Comparison of ENCODE assay signal across 21 cellular contexts in genomic region chr1:84181350-84182005, GRCh38. TPM values are rescaled to one million over a fixed set of nuclear protein-coding genes. Genes with fewer than 3 reads are reported as not detected.
A peak's percentile ranks its signal among the peaks of the same experiment; 100 is the strongest.
DNase-seq lines count a peak whose midpoint lies in the region; ATAC-seq and TF ChIP-seq lines count a peak whose summit lies in the region.
"Had no signal": no experiment of that assay in that cellular context is flagged by ENCODE, and none has a peak within 500 bp of the region (broad histone marks: within the 10 kb centered on the region; RNA-seq: fewer than 3 reads in every experiment).

No MANE protein-coding gene starts in this region.

- H3K27me3 ChIP-seq in osteoblast (ENCODE audit: insufficient read depth, low read length) = no peaks in the 10 kb centered on the region
- no peaks in the 10 kb centered on the region for H3K27me3 ChIP-seq in testis
- H3K27me3 ChIP-seq: SJSA1 had no signal

- peaks cover 2% of the 10 kb centered on the region for H3K9me3 Mint-ChIP-seq in stimulated activated naive CD8-positive, alpha-beta T cell treated with anti-CD3 and anti-CD28 coated beads, Interleukin-15, Interleukin-2, amounts not matched to agents 100 ng/mL and 50 ng/mL, for 24 hours

- no peak for TF ChIP-seq POLR2A in testis (IDR thresholded peaks at IDR 0.05)

- H3K36me3 ChIP-seq in osteoblast (ENCODE audit: insufficient read depth, low read length) (no peaks in the 10 kb centered on the region), testis (ENCODE audit: low read depth, missing control alignments) (no peaks in the 10 kb centered on the region)

- H3K4me3 Mint-ChIP-seq in stimulated activated naive CD8-positive, alpha-beta T cell treated with anti-CD3 and anti-CD28 coated beads, Interleukin-15, Interleukin-2, amounts not matched to agents 100 ng/mL and 50 ng/mL, for 24 hours = no peak overlapping the region

- TF ChIP-seq CTCF in osteoblast (IDR thresholded peaks at IDR 0.05; ENCODE audit: extremely low read depth, low read depth, low read length) (no peak), testis (IDR thresholded peaks at IDR 0.05) (no peak)

- H3K4me3 ChIP-seq in osteoblast (ENCODE audit: insufficient read depth, low read length) = no peak overlapping the region
- H3K4me3 ChIP-seq in testis = no peak overlapping the region
- H3K4me3 ChIP-seq: SJSA1 had no signal

- peak overlapping the region; percentile 26 for H3K27ac Mint-ChIP-seq in stimulated activated naive CD8-positive, alpha-beta T cell treated with anti-CD3 and anti-CD28 coated beads, Interleukin-15, Interleukin-2, amounts not matched to agents 100 ng/mL and 50 ng/mL, for 24 hours

- no peaks in the 10 kb centered on the region for H4K20me1 ChIP-seq in osteoblast (ENCODE audit: insufficient read depth, low read length)

- no peak for DNase-seq in stimulated activated naive CD8-positive, alpha-beta T cell treated with anti-CD3 and anti-CD28 coated beads, Interleukin-15, Interleukin-2, amounts not matched to agents 100 U/mL and 50 U/mL, for 24 hours
- DNase-seq in globus pallidus (ENCODE audit: low spot score) (peak; percentile 78), osteoblast (ENCODE audit: insufficient read length, low spot score, missing footprints) (peak; percentile 56), T-helper 1 cell (no peak), testis (no peak), head of caudate nucleus (no peak), NCI-H2196 (lab: John Stamatoyannopoulos, UW; ENCODE audit: unreplicated experiment) (no peak)
- DNase-seq: AML-193, C1 segment of cervical spinal cord, DMS53, EL, GOT3, HCEC 1CT, Kasumi-1, NCI-H1694, NCI-H2081, NCI-H2171, NCI-H524 treated with DMSO at 0.1 percent for 48 hours, NCI-H82 had no signal

- peaks cover 17% of the 10 kb centered on the region for H3K36me3 Mint-ChIP-seq in stimulated activated naive CD8-positive, alpha-beta T cell treated with anti-CD3 and anti-CD28 coated beads, Interleukin-15, Interleukin-2, amounts not matched to agents 100 ng/mL and 50 ng/mL, for 24 hours (ENCODE audit: low read depth)

- H3K79me2 ChIP-seq in osteoblast (ENCODE audit: insufficient read depth, low read length) = no peaks in the 10 kb centered on the region

- H3K4me1 Mint-ChIP-seq in stimulated activated naive CD8-positive, alpha-beta T cell treated with anti-CD3 and anti-CD28 coated beads, Interleukin-15, Interleukin-2, amounts not matched to agents 100 ng/mL and 50 ng/mL, for 24 hours (ENCODE audit: low read depth) = peaks cover 16% of the 10 kb centered on the region

- H3K4me2 ChIP-seq in osteoblast (ENCODE audit: insufficient read depth, low read length) = no peak overlapping the region

- H3K27ac ChIP-seq in osteoblast (ENCODE audit: low read depth, low read length) (no peak overlapping the region), testis (no peak overlapping the region)
- H3K27ac ChIP-seq: SJSA1 had no signal

- ATAC-seq in stimulated activated naive CD8-positive, alpha-beta T cell treated with anti-CD3 and anti-CD28 coated beads, Interleukin-15, Interleukin-2, amounts not matched to agents 100 U/mL and 50 U/mL, for 24 hours = no peak

- intact Hi-C loops in testis (cut with DNase I; ENCODE audit: low total_unique reads) (no loop called here), head of caudate nucleus (cut with DNase I) (no loop called here)

- H3K9me3 ChIP-seq in osteoblast (ENCODE audit: low read depth, low read length) = no peaks in the 10 kb centered on the region
- H3K9me3 ChIP-seq in testis = no peaks in the 10 kb centered on the region
- H3K9me3 ChIP-seq: SJSA1 had no signal

- H2AFZ ChIP-seq in osteoblast (ENCODE audit: low read length) = no peak overlapping the region

- H3K27me3 Mint-ChIP-seq in stimulated activated naive CD8-positive, alpha-beta T cell treated with anti-CD3 and anti-CD28 coated beads, Interleukin-15, Interleukin-2, amounts not matched to agents 100 ng/mL and 50 ng/mL, for 24 hours = no peaks in the 10 kb centered on the region

- H3K4me1 ChIP-seq in osteoblast (ENCODE audit: insufficient read depth, low read length) = no peaks in the 10 kb centered on the region
- H3K4me1 ChIP-seq in testis = no peaks in the 10 kb centered on the region
- H3K4me1 ChIP-seq: SJSA1 had no signal

RNA-seq across cellular contexts. Expression of gene PRKACB, which starts 37.4 kb away (rescaled TPM):
- 22.1 and 25.6 TPM in 2 replicates for total RNA-seq in osteoblast
- total RNA-seq in testis = 10 to 100 TPM; 21.1 to 26.7 TPM
- 10.4 TPM for polyA plus RNA-seq in testis (ENCODE audit: insufficient read depth, low read depth, low replicate concordance)

Comparison
In these comparisons a context has a peak if more than half of its experiments do, and no peak if none do; other contexts are left out.
1. DNase-seq: peak in globus pallidus (single experiment) and osteoblast (single experiment); none in stimulated activated naive CD8-positive, alpha-beta T cell treated with anti-CD3 and anti-CD28 coated beads, Interleukin-15, Interleukin-2, amounts not matched to agents 100 U/mL and 50 U/mL, for 24 hours (single experiment), T-helper 1 cell (0 of 5), testis (single experiment), head of caudate nucleus (0 of 42) and NCI-H2196 (single experiment).